ENCODE assay signal across 1 cellular context in genomic region chr6:13859871-13860555, GRCh38.
TF ChIP-seq lines count a peak whose summit lies in the region.

No MANE protein-coding gene starts in this region.

TF ChIP-seq in liver, 16 proteins besides CTCF, POLR2A, EP300 and RAD21 (continued from another document):
- TF ChIP-seq, protein P1, sequence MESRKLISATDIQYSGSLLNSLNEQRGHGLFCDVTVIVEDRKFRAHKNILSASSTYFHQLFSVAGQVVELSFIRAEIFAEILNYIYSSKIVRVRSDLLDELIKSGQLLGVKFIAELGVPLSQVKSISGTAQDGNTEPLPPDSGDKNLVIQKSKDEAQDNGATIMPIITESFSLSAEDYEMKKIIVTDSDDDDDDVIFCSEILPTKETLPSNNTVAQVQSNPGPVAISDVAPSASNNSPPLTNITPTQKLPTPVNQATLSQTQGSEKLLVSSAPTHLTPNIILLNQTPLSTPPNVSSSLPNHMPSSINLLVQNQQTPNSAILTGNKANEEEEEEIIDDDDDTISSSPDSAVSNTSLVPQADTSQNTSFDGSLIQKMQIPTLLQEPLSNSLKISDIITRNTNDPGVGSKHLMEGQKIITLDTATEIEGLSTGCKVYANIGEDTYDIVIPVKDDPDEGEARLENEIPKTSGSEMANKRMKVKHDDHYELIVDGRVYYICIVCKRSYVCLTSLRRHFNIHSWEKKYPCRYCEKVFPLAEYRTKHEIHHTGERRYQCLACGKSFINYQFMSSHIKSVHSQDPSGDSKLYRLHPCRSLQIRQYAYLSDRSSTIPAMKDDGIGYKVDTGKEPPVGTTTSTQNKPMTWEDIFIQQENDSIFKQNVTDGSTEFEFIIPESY (IDR thresholded peaks at IDR 0.05): no peak
- TF ChIP-seq GABPA (IDR thresholded peaks at IDR 0.05 in 1 of 2, conservative IDR thresholded peaks at IDR 0.05 in 1 of 2) (no peak), HNF4A (conservative IDR thresholded peaks at IDR 0.05) (no peak), YY1 (IDR thresholded peaks at IDR 0.05) (no peak)
- TF ChIP-seq, protein P2, sequence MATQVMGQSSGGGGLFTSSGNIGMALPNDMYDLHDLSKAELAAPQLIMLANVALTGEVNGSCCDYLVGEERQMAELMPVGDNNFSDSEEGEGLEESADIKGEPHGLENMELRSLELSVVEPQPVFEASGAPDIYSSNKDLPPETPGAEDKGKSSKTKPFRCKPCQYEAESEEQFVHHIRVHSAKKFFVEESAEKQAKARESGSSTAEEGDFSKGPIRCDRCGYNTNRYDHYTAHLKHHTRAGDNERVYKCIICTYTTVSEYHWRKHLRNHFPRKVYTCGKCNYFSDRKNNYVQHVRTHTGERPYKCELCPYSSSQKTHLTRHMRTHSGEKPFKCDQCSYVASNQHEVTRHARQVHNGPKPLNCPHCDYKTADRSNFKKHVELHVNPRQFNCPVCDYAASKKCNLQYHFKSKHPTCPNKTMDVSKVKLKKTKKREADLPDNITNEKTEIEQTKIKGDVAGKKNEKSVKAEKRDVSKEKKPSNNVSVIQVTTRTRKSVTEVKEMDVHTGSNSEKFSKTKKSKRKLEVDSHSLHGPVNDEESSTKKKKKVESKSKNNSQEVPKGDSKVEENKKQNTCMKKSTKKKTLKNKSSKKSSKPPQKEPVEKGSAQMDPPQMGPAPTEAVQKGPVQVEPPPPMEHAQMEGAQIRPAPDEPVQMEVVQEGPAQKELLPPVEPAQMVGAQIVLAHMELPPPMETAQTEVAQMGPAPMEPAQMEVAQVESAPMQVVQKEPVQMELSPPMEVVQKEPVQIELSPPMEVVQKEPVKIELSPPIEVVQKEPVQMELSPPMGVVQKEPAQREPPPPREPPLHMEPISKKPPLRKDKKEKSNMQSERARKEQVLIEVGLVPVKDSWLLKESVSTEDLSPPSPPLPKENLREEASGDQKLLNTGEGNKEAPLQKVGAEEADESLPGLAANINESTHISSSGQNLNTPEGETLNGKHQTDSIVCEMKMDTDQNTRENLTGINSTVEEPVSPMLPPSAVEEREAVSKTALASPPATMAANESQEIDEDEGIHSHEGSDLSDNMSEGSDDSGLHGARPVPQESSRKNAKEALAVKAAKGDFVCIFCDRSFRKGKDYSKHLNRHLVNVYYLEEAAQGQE (IDR thresholded peaks at IDR 0.05): no peak
